Comparison of ENCODE assay signal across 8 cellular contexts in genomic region chr19:33235269-33235995, GRCh38. TPM values are rescaled to one million over a fixed set of nuclear protein-coding genes. Genes with fewer than 3 reads are reported as not detected.
DNase-seq lines count a peak whose midpoint lies in the region; ATAC-seq, FAIRE-seq and TF ChIP-seq lines count a peak whose summit lies in the region.

No MANE protein-coding gene starts in this region.

- H3K36me3 Mint-ChIP-seq in neural progenitor cell, result no peaks in the 10 kb centered on the region

- no peak overlapping the region for H2AFZ ChIP-seq in neural progenitor cell (replicated peaks)

- no peaks in the 10 kb centered on the region for H3K36me3 ChIP-seq in neural progenitor cell

- peaks cover 15% of the 10 kb centered on the region for H3K27me3 ChIP-seq in neural progenitor cell

- no peak overlapping the region for H3K9ac ChIP-seq in neural progenitor cell

- H3K9me3 Mint-ChIP-seq in neural progenitor cell, result no peaks in the 10 kb centered on the region

- DNase-seq in D721Med (ENCODE audit: insufficient read length, low spot score) (peak; percentile 88), OCI-M1 (lab: John Stamatoyannopoulos, UW) (peak; percentile 90), activated T-cell treated with anti-CD3 and anti-CD28 coated beads for 4 hours (peak; percentile 78), fibroblast of gingiva (ENCODE audit: low read depth) (peak; percentile 34), neural progenitor cell (ENCODE audit: low spot score) (peak; percentile 92), substantia nigra (lab: John Stamatoyannopoulos, UW) (peak in 39 of 49 donors; percentile 18 to 84 (median 55))

- no peaks in the 10 kb centered on the region for H3K79me2 ChIP-seq in neural progenitor cell (ENCODE audit: low read depth)

- ATAC-seq in GM19452 (IDR thresholded peaks at IDR 0.05; ENCODE audit: unreplicated experiment) (peak; percentile 93), HG03558 (IDR thresholded peaks at IDR 0.05; ENCODE audit: extremely low read depth, unreplicated experiment) (peak; percentile 75)

- no peak for FAIRE-seq in D721Med (lab: Jason Lieb, UNC)

- no peak overlapping the region for H3K4me3 ChIP-seq in neural progenitor cell

- no peaks in the 10 kb centered on the region for H3F3A ChIP-seq in neural progenitor cell (ENCODE audit: low read depth)

- H3K4me2 ChIP-seq in neural progenitor cell, result no peak overlapping the region

- H3K27me3 Mint-ChIP-seq in neural progenitor cell (ENCODE audit: insufficient read depth, low read depth), result peaks cover 8% of the 10 kb centered on the region

- H3K4me1 Mint-ChIP-seq in neural progenitor cell, result no peaks in the 10 kb centered on the region

- H3K27ac Mint-ChIP-seq in neural progenitor cell, result no peak overlapping the region

- H4K20me1 ChIP-seq in neural progenitor cell (ENCODE audit: low read depth), result no peaks in the 10 kb centered on the region

- H3K9me3 ChIP-seq in neural progenitor cell (ENCODE audit: low read depth), result no peaks in the 10 kb centered on the region

- H3K4me3 Mint-ChIP-seq in neural progenitor cell, result no peak overlapping the region

- no peak overlapping the region for H3K27ac ChIP-seq in neural progenitor cell
- no peak overlapping the region for H3K27ac ChIP-seq in substantia nigra (ENCODE audit: low read depth, low read length, poor library complexity, severe bottlenecking)

- peak; percentile 82 for TF ChIP-seq CTCF in D721Med (IDR thresholded peaks at IDR 0.05; ENCODE audit: insufficient read depth, missing control alignments)
- TF ChIP-seq CTCF in neural progenitor cell (IDR thresholded peaks at IDR 0.05), result peak; percentile 89

- no peaks in the 10 kb centered on the region for H3K4me1 ChIP-seq in neural progenitor cell

RNA-seq across cellular contexts. Expression of gene SLC7A10, which starts 9.8 kb away (rescaled TPM):
- total RNA-seq in neural progenitor cell (ENCODE audit: low replicate concordance), result 0.79 and 0.81 TPM in 2 replicates

RNA-seq across cellular contexts. Expression of gene LRP3, which starts 41.3 kb away (rescaled TPM):
- total RNA-seq in neural progenitor cell (ENCODE audit: low replicate concordance), result 7.5 and 40.0 TPM in 2 replicates

Comparison
In these comparisons a context has a peak if more than half of its experiments do, and no peak if none do; other contexts are left out.
1. DNase-seq: peak in every context shown above with its lines; median percentile 92 in neural progenitor cell; 90 in OCI-M1; 88 in D721Med; 78 in activated T-cell treated with anti-CD3 and anti-CD28 coated beads for 4 hours; 55 in substantia nigra; 34 in fibroblast of gingiva.